Comparison of ENCODE assay signal across 21 cellular contexts in genomic region chr13:18978447-18978846, GRCh38.
"Had no signal": no experiment of that assay in that cellular context is flagged by ENCODE, and none has a peak within 500 bp of the region (broad histone marks: within the 10 kb centered on the region; RNA-seq: fewer than 3 reads in every experiment).

No MANE protein-coding gene starts in this region.

- H3K4me3 Mint-ChIP-seq: activated CD4-positive, alpha-beta T cell treated with anti-CD3 and anti-CD28 coated beads, Interleukin-2, amount 10 ng/mL, durations not matched to agents 24 days and 14 days; activated CD8-positive, alpha-beta T cell treated with anti-CD3 and anti-CD28 coated beads, Interleukin-2, amount 10 ng/mL, durations not matched to agents 7 days and 5 days; activated naive CD8-positive, alpha-beta T cell treated with anti-CD3 and anti-CD28 coated beads, Interleukin-2, amount 10 ng/mL, durations not matched to agents 7 days and 5 days; activated T-cell treated with anti-CD3 and anti-CD28 coated beads, Interleukin-2, amount 50 U/mL, for 24 hours; brain had no signal

- H3K27me3 Mint-ChIP-seq: activated CD4-positive, alpha-beta T cell treated with anti-CD3 and anti-CD28 coated beads, Interleukin-2, amount 10 ng/mL, durations not matched to agents 24 days and 14 days; activated naive CD8-positive, alpha-beta T cell treated with anti-CD3 and anti-CD28 coated beads, Interleukin-2, amount 10 ng/mL, durations not matched to agents 7 days and 5 days; activated T-cell treated with anti-CD3 and anti-CD28 coated beads, Interleukin-2, amount 50 U/mL, for 24 hours; brain had no signal

- DNase-seq: activated CD4-positive, alpha-beta T cell treated with anti-CD3 and anti-CD28 coated beads, Interleukin-2, amount 10 ng/mL, durations not matched to agents 24 days and 14 days; activated CD8-positive, alpha-beta T cell treated with anti-CD3 and anti-CD28 coated beads, Interleukin-2, amount 10 ng/mL, durations not matched to agents 7 days and 5 days; activated naive CD4-positive, alpha-beta T cell treated with Interleukin-2 at 50 U/mL for 16 hours; activated naive CD8-positive, alpha-beta T cell treated with anti-CD3 and anti-CD28 coated beads, Interleukin-2, amount 10 ng/mL, durations not matched to agents 7 days and 5 days; activated T-cell treated with anti-CD3 and anti-CD28 coated beads, Interleukin-2, amount 50 U/mL, for 24 hours; amygdala; central memory CD4-positive, alpha-beta T cell; dorsolateral prefrontal cortex; foreskin fibroblast; hippocampal formation; left colon; mammary epithelial cell; occipital lobe; right lobe of liver; small intestine; stimulated activated CD4-positive, alpha-beta T cell treated with anti-CD3 and anti-CD28 coated beads, Interleukin-4, amount 100 ng/mL, for 1 hour; T1000; uterus had no signal

- H3K36me3 Mint-ChIP-seq: activated naive CD8-positive, alpha-beta T cell treated with anti-CD3 and anti-CD28 coated beads, Interleukin-2, amount 10 ng/mL, durations not matched to agents 7 days and 5 days; brain had no signal

- H3K4me3 ChIP-seq: dorsolateral prefrontal cortex, prostate gland, right lobe of liver, uterus had no signal

- H3K4me1 Mint-ChIP-seq: activated CD4-positive, alpha-beta T cell treated with anti-CD3 and anti-CD28 coated beads, Interleukin-2, amount 10 ng/mL, durations not matched to agents 24 days and 14 days; activated naive CD8-positive, alpha-beta T cell treated with anti-CD3 and anti-CD28 coated beads, Interleukin-2, amount 10 ng/mL, durations not matched to agents 7 days and 5 days; brain had no signal

- H3K27ac Mint-ChIP-seq: activated CD4-positive, alpha-beta T cell treated with anti-CD3 and anti-CD28 coated beads, Interleukin-2, amount 10 ng/mL, durations not matched to agents 24 days and 14 days; activated CD8-positive, alpha-beta T cell treated with anti-CD3 and anti-CD28 coated beads, Interleukin-2, amount 10 ng/mL, durations not matched to agents 7 days and 5 days; activated naive CD8-positive, alpha-beta T cell treated with anti-CD3 and anti-CD28 coated beads, Interleukin-2, amount 10 ng/mL, durations not matched to agents 7 days and 5 days; activated T-cell treated with anti-CD3 and anti-CD28 coated beads, Interleukin-2, amount 50 U/mL, for 24 hours; activated T-helper 2 cell treated with anti-CD3 and anti-CD28 coated beads, Interferon-gamma antibody, Interleukin-2, Interleukin-4, amounts not matched to agents 10 μg/mL and 5 μg/mL and 100 μg/mL, durations not matched to agents 14 hours and 24 hours and 36 hours; brain had no signal

- ATAC-seq: activated CD8-positive, alpha-beta T cell treated with anti-CD3 and anti-CD28 coated beads, Interleukin-2, amount 10 ng/mL, durations not matched to agents 7 days and 5 days; left colon; right lobe of liver had no signal
